ENCODE assay signal across 9 cellular contexts in the genomic region with DNA sequence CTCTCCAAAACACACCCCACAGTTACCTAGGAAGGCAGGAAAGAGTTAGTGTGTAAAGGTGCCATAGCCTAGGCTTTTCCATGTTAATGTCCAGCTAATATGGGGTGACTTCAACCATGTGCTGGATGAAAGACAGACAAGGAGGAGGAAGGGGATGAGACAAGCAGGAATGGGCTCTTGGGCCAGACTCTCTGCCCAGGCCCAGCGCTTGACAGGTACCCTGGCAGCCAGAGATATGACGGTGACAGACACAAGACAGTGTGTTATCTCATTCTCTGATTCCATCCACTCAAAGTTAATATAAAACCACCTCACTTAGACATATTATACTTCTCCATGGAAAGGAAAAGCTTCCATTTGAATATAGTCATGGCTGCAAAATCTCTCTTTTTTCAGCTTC.
"Had no signal": no experiment of that assay in that cellular context is flagged by ENCODE, and none has a peak within 500 bp of the region (broad histone marks: within the 10 kb centered on the region; RNA-seq: fewer than 3 reads in every experiment).

No MANE protein-coding gene starts in this region.

- ATAC-seq: HCT116, HepG2, K562 had no signal

- H2AFZ ChIP-seq: GM23248 had no signal

- DNase-seq: GM23248, H7, HFFc6, KG1 had no signal

- H3K9me3 ChIP-seq: HAP-1 had no signal

- H3K36me3 ChIP-seq: HAP-1 had no signal

- H3K4me3 ChIP-seq: GM23248, HAP-1, K562 had no signal

- FAIRE-seq: HepG2, K562 had no signal

- H3K9ac ChIP-seq: GM23248 had no signal

- H3K27ac ChIP-seq: GM23248, HL-60 had no signal
